In genomic region chr1:11535316-11535715, GRCh38 we compare ENCODE assay signal across 24 cellular contexts. TPM values are rescaled to one million over a fixed set of nuclear protein-coding genes. Genes with fewer than 3 reads are reported as not detected.
"Had no signal": no experiment of that assay in that cellular context is flagged by ENCODE, and none has a peak within 500 bp of the region (broad histone marks: within the 10 kb centered on the region; RNA-seq: fewer than 3 reads in every experiment).

No MANE protein-coding gene starts in this region.

- H3K4me3 ChIP-seq: lower lobe of right lung, ovary, prostate gland, skin epidermis, suprapubic skin, thoracic aorta, tibial artery, vagina had no signal

- DNase-seq: hypothalamus; kidney glomerular epithelial cell; left cardiac atrium; left ventricle myocardium superior; lower lobe of right lung; mesenchymal stem cell; occipital lobe; ovary; retina; right cardiac atrium; stimulated activated CD4-positive, alpha-beta T cell treated with anti-CD3 and anti-CD28 coated beads, Interleukin-4, amount 100 ng/mL, for 24 hours; stimulated activated naive CD4-positive, alpha-beta T cell; tibial artery had no signal

- ATAC-seq: left cardiac atrium; left lobe of liver; left ventricle myocardium superior; lower lobe of right lung; naive thymus-derived CD8-positive, alpha-beta T cell; right cardiac atrium; sciatic nerve; stimulated activated effector memory CD8-positive, alpha-beta T cell treated with anti-CD3 and anti-CD28 coated beads, Interleukin-12 subunit alpha, Interleukin-12 subunit beta, amount 100 ng/mL, for 72 hours had no signal

- H3K27ac ChIP-seq: lower lobe of right lung, neutrophil, ovary, prostate gland, skin epidermis, suprapubic skin, thoracic aorta, tibial artery, vagina had no signal

- H3K27me3 ChIP-seq: neutrophil, ovary, vagina had no signal

- H3K4me1 ChIP-seq: lower lobe of right lung, prostate gland, suprapubic skin, tibial artery, vagina had no signal

- H3K9me3 ChIP-seq: lower lobe of right lung, neutrophil, ovary, prostate gland, suprapubic skin, thoracic aorta, tibial artery, vagina had no signal

- H3K36me3 ChIP-seq: lower lobe of right lung, neutrophil, ovary, prostate gland, suprapubic skin, thoracic aorta, tibial artery, vagina had no signal

RNA-seq across cellular contexts. Expression of gene DISP3, which starts 56.4 kb away (rescaled TPM):
- total RNA-seq: left lobe of liver, subcutaneous adipose tissue, suprapubic skin, thoracic aorta, vagina had no signal
